15 cellular contexts compared by ENCODE assay signal in genomic region chr1:236155841-236156503, GRCh38. TPM values are rescaled to one million over a fixed set of nuclear protein-coding genes. Genes with fewer than 3 reads are reported as not detected.
A peak's percentile ranks its signal among the peaks of the same experiment; 100 is the strongest.
DNase-seq lines count a peak whose midpoint lies in the region; ATAC-seq, FAIRE-seq and TF ChIP-seq lines count a peak whose summit lies in the region.
"Had no signal": no experiment of that assay in that cellular context is flagged by ENCODE, and none has a peak within 500 bp of the region (broad histone marks: within the 10 kb centered on the region; RNA-seq: fewer than 3 reads in every experiment).

No MANE protein-coding gene starts in this region.

- no peak overlapping the region for H4K8ac ChIP-seq in H1 (ENCODE audit: extremely low read depth, insufficient read depth, low read length)

- H3K27me3 Mint-ChIP-seq in activated naive CD4-positive, alpha-beta T cell treated with anti-CD3 and anti-CD28 coated beads, Interleukin-2, amount 50 U/mL, for 24 hours = no peaks in the 10 kb centered on the region
- H3K27me3 Mint-ChIP-seq in activated naive CD4-positive, alpha-beta T cell treated with anti-CD3 and anti-CD28 coated beads, Interleukin-2, amount 10 ng/mL, durations not matched to agents 7 days and 5 days = peaks cover 4% of the 10 kb centered on the region
- no peaks in the 10 kb centered on the region for H3K27me3 Mint-ChIP-seq in type B pancreatic cell
- H3K27me3 Mint-ChIP-seq: activated CD4-positive, alpha-beta memory T cell treated with anti-CD3 and anti-CD28 coated beads, Interleukin-2, amount 10 ng/mL, durations not matched to agents 7 days and 5 days had no signal

- no peak for TF ChIP-seq RAD21 in H1 (IDR thresholded peaks at IDR 0.05 in 1 of 2, conservative IDR thresholded peaks at IDR 0.05 in 1 of 2; ENCODE audit: low read depth in 2 of 2, low read length in 2 of 2)

- H3K4me3 ChIP-seq in OCI-LY3 (ENCODE audit: low read length) (peak overlapping the region; percentile 58), H1 (ENCODE audit: extremely low read depth in 1 of 4, insufficient read depth in 2 of 4, low read depth in 3 of 4, low read length in 4 of 4) (no peak overlapping the region)

- no peak overlapping the region for H4K91ac ChIP-seq in H1 (replicated peaks; ENCODE audit: insufficient read length, low read length)

- H3K4ac ChIP-seq in H1 (replicated peaks; ENCODE audit: insufficient read length, low read depth, low read length) = no peak overlapping the region

- no peak overlapping the region for H2BK20ac ChIP-seq in H1 (ENCODE audit: low read length)

- H3K27ac ChIP-seq in OCI-LY3 (ENCODE audit: low read length) = peak overlapping the region; percentile 97
- H3K27ac ChIP-seq in H1 (ENCODE audit: low read depth, low read length) = no peak overlapping the region

- no peak overlapping the region for H2BK15ac ChIP-seq in H1 (ENCODE audit: low read length)

- peaks cover 3% of the 10 kb centered on the region for H3K36me3 Mint-ChIP-seq in activated naive CD4-positive, alpha-beta T cell treated with anti-CD3 and anti-CD28 coated beads, Interleukin-2, amount 50 U/mL, for 24 hours
- no peaks in the 10 kb centered on the region for H3K36me3 Mint-ChIP-seq in activated naive CD4-positive, alpha-beta T cell treated with anti-CD3 and anti-CD28 coated beads, Interleukin-2, amount 10 ng/mL, durations not matched to agents 7 days and 5 days
- peaks cover 21% of the 10 kb centered on the region for H3K36me3 Mint-ChIP-seq in type B pancreatic cell

- ATAC-seq in HG03045 (IDR thresholded peaks at IDR 0.05; ENCODE audit: unreplicated experiment) = no peak

- TF ChIP-seq POLR2A in H1 (IDR thresholded peaks at IDR 0.05; ENCODE audit: control extremely low read depth in 1 of 2, low read depth in 2 of 2, low read length in 2 of 2) = no peak

- no peak overlapping the region for H3K14ac ChIP-seq in H1 (ENCODE audit: insufficient read length)

- 91% methylated on average over 15 of the region's 15 CpGs; no CpG with 5 or more reads in 1 of the 2 experiments for WGBS in H1 (ENCODE audit: extremely low coverage in 1 of 2, insufficient coverage in 1 of 2, insufficient read length in 1 of 2, insufficient replicate concordance in 2 of 2, low coverage in 1 of 2, low lambda C conversion rate in 2 of 2, missing lambda C conversion rate in 1 of 2), 2 experiments

- H3K79me2 ChIP-seq in OCI-LY3 (ENCODE audit: low read length) = peaks cover 76% of the 10 kb centered on the region
- H3K79me2 ChIP-seq in H1 (ENCODE audit: control insufficient read depth in 1 of 2, insufficient read depth in 2 of 2, low read length in 2 of 2) = peaks cover 0 to 2% of the 10 kb centered on the region in 2 experiments; a peak in 1 of 4 replicates

- H4K5ac ChIP-seq in H1 (ENCODE audit: insufficient read length, low read depth, low read length) = no peak overlapping the region

- H3K4me2 ChIP-seq in OCI-LY3 (ENCODE audit: low read length) (peak overlapping the region; percentile 82), H1 (ENCODE audit: insufficient read depth in 1 of 2, low read depth in 2 of 2, low read length in 2 of 2) (no peak overlapping the region)

- peak overlapping the region; percentile 52; the same call in 1 of the 2 replicates for H2BK5ac ChIP-seq in H1 (ENCODE audit: low read depth, low read length)

- H3K27me3 ChIP-seq in OCI-LY3 (ENCODE audit: low read depth, low read length) (no peaks in the 10 kb centered on the region), H1 (replicated peaks in 1 of 4; ENCODE audit: control insufficient read depth in 3 of 4, extremely low read depth in 1 of 4, insufficient read depth in 3 of 4, low read length in 3 of 4) (no peaks in the 10 kb centered on the region)

- no peaks in the 10 kb centered on the region for H3K23me2 ChIP-seq in H1 (ENCODE audit: low read depth, low read length)

- no peak for DNase-seq in activated naive CD4-positive, alpha-beta T cell treated with anti-CD3 and anti-CD28 coated beads, Interleukin-2, amount 10 ng/mL, durations not matched to agents 7 days and 5 days
- DNase-seq in H1 (ENCODE audit: low read depth in 1 of 2, low spot score in 2 of 2) (no peak), type B pancreatic cell (ENCODE audit: extremely low spot score, unreplicated experiment) (no peak), NCI-H1092 treated with DMSO at 0.1 percent for 48 hours (lab: John Stamatoyannopoulos, UW) (no peak)
- DNase-seq in stimulated activated naive CD4-positive, alpha-beta T cell treated with Interleukin-2 at 50 U/mL for 16 hours (lab: John Stamatoyannopoulos, UW) = no peak
- DNase-seq: 8988T; effector CD8-positive, alpha-beta T cell; foreskin fibroblast; NCI-H1105; NCI-H2029; NCI-H2227 treated with DMSO at 0.1 percent for 48 hours had no signal

- H3K56ac ChIP-seq in H1 (replicated peaks; ENCODE audit: insufficient read length, low read depth, low read length) = no peak overlapping the region

- no peak for FAIRE-seq in H1 (lab: Jason Lieb, UNC)

- no peak overlapping the region for H2AFZ ChIP-seq in OCI-LY3 (ENCODE audit: low read depth, low read length)
- H2AFZ ChIP-seq in H1 (ENCODE audit: low read length) = no peak overlapping the region

- H2BK12ac ChIP-seq in H1 (ENCODE audit: low read depth, low read length) = no peak overlapping the region

- peak overlapping the region; percentile 46 for H3K27ac Mint-ChIP-seq in activated naive CD4-positive, alpha-beta T cell treated with anti-CD3 and anti-CD28 coated beads, Interleukin-2, amount 50 U/mL, for 24 hours
- H3K27ac Mint-ChIP-seq in activated naive CD4-positive, alpha-beta T cell treated with anti-CD3 and anti-CD28 coated beads, Interleukin-2, amount 10 ng/mL, durations not matched to agents 7 days and 5 days = no peak overlapping the region
- H3K27ac Mint-ChIP-seq in type B pancreatic cell = peak overlapping the region; percentile 37
- H3K27ac Mint-ChIP-seq: activated CD4-positive, alpha-beta memory T cell treated with anti-CD3 and anti-CD28 coated beads, Interleukin-2, amount 10 ng/mL, durations not matched to agents 7 days and 5 days had no signal

- no peak overlapping the region for H3K4me3 Mint-ChIP-seq in activated naive CD4-positive, alpha-beta T cell treated with anti-CD3 and anti-CD28 coated beads, Interleukin-2, amount 50 U/mL, for 24 hours
- no peak overlapping the region for H3K4me3 Mint-ChIP-seq in activated naive CD4-positive, alpha-beta T cell treated with anti-CD3 and anti-CD28 coated beads, Interleukin-2, amount 10 ng/mL, durations not matched to agents 7 days and 5 days
- no peak overlapping the region for H3K4me3 Mint-ChIP-seq in type B pancreatic cell
- H3K4me3 Mint-ChIP-seq: activated CD4-positive, alpha-beta memory T cell treated with anti-CD3 and anti-CD28 coated beads, Interleukin-2, amount 10 ng/mL, durations not matched to agents 7 days and 5 days had no signal

- H3K18ac ChIP-seq in H1 (ENCODE audit: extremely low read depth, low read length) = no peak overlapping the region

- TF ChIP-seq EP300 in H1 (IDR thresholded peaks at IDR 0.05; ENCODE audit: borderline replicate concordance in 1 of 2, low read depth in 2 of 2, low read length in 2 of 2) = no peak

- no peak overlapping the region for H2AK5ac ChIP-seq in H1 (ENCODE audit: low read depth, low read length)

- TF ChIP-seq CTCF in OCI-LY3 (IDR thresholded peaks at IDR 0.05; ENCODE audit: low read depth, low read length) = no peak
- no peak for TF ChIP-seq CTCF in H1 (IDR thresholded peaks at IDR 0.05; ENCODE audit: control extremely low read depth in 1 of 3, insufficient read depth in 1 of 3, low read depth in 1 of 3, low read length in 3 of 3)
- TF ChIP-seq CTCF in type B pancreatic cell (conservative IDR thresholded peaks at IDR 0.05) = no peak

- no peak overlapping the region for H2BK120ac ChIP-seq in H1 (replicated peaks; ENCODE audit: low read depth, low read length)

- CTCF ChIA-PET in activated naive CD4-positive, alpha-beta T cell treated with anti-CD3 and anti-CD28 coated beads, Interleukin-2, amount 10 ng/mL, durations not matched to agents 7 days and 5 days (lab: Charles Lee) = no interaction called here
- CTCF ChIA-PET in H1 (lab: Charles Lee; ENCODE audit: partially characterized antibody) = interaction anchor here (0.8 to 2.1 kb wide), 13 partner anchors 12 to 375 kb away, joined by 3 to 8 read pairs (median 5); no protein-coding TSS in a partner anchor

- no peaks in the 10 kb centered on the region for H3K4me1 Mint-ChIP-seq in activated naive CD4-positive, alpha-beta T cell treated with anti-CD3 and anti-CD28 coated beads, Interleukin-2, amount 50 U/mL, for 24 hours
- no peaks in the 10 kb centered on the region for H3K4me1 Mint-ChIP-seq in activated naive CD4-positive, alpha-beta T cell treated with anti-CD3 and anti-CD28 coated beads, Interleukin-2, amount 10 ng/mL, durations not matched to agents 7 days and 5 days
- peaks cover 29% of the 10 kb centered on the region for H3K4me1 Mint-ChIP-seq in type B pancreatic cell (ENCODE audit: unreplicated experiment)

- POLR2A ChIA-PET in H1 (lab: Charles Lee; ENCODE audit: partially characterized antibody) = interaction anchor here (0.9 to 1.3 kb wide), 2 partner anchors 9 to 15 kb away, joined by 4 read pairs; no protein-coding TSS in a partner anchor

- H3K23ac ChIP-seq in H1 (ENCODE audit: insufficient read length) = no peak overlapping the region

- H3K9ac ChIP-seq in OCI-LY3 (ENCODE audit: low read length) (peak overlapping the region; percentile 68), H1 (replicated peaks in 1 of 4; ENCODE audit: extremely low read depth in 1 of 4, low read depth in 3 of 4, low read length in 3 of 4) (no peak overlapping the region; a peak in 2 of 7 replicates)

- peaks cover 37% of the 10 kb centered on the region for H3K36me3 ChIP-seq in OCI-LY3 (replicated peaks; ENCODE audit: low read depth, low read length)
- no peaks in the 10 kb centered on the region for H3K36me3 ChIP-seq in H1 (ENCODE audit: control insufficient read depth in 2 of 4, insufficient read depth in 4 of 4, low read length in 3 of 4)

- H3K9me3 Mint-ChIP-seq in activated naive CD4-positive, alpha-beta T cell treated with anti-CD3 and anti-CD28 coated beads, Interleukin-2, amount 50 U/mL, for 24 hours = no peaks in the 10 kb centered on the region
- H3K9me3 Mint-ChIP-seq in activated naive CD4-positive, alpha-beta T cell treated with anti-CD3 and anti-CD28 coated beads, Interleukin-2, amount 10 ng/mL, durations not matched to agents 7 days and 5 days = peaks cover 8% of the 10 kb centered on the region
- no peaks in the 10 kb centered on the region for H3K9me3 Mint-ChIP-seq in type B pancreatic cell

- H3K9me3 ChIP-seq in OCI-LY3 (ENCODE audit: insufficient read depth, low read length) (no peaks in the 10 kb centered on the region), H1 (ENCODE audit: insufficient read depth in 2 of 2, low read depth in 1 of 2, low read length in 1 of 2) (peaks cover 2 to 4% of the 10 kb centered on the region in 2 experiments; a peak in 3 of 4 replicates)

- H3K79me1 ChIP-seq in H1 (ENCODE audit: low read depth, low read length) = peaks cover under 1% of the 10 kb centered on the region; the same call in 1 of the 2 replicates

- H4K20me1 ChIP-seq in OCI-LY3 (ENCODE audit: insufficient read depth, low read length) = peaks cover 44% of the 10 kb centered on the region
- H4K20me1 ChIP-seq in H1 (replicated peaks in 1 of 2; ENCODE audit: control insufficient read depth in 1 of 2, insufficient read depth in 2 of 2, low read length in 2 of 2) = peaks cover 0 to 10% of the 10 kb centered on the region in 2 experiments

- H3K4me1 ChIP-seq in OCI-LY3 (ENCODE audit: low read length) = peaks cover 74% of the 10 kb centered on the region
- H3K4me1 ChIP-seq in H1 (replicated peaks in 1 of 4; ENCODE audit: control insufficient read depth in 3 of 4, insufficient read depth in 4 of 4, low read length in 3 of 4) = peaks cover 0 to 4% (median 2%) of the 10 kb centered on the region in 4 experiments; a peak in 1 of 7 replicates

RNA-seq across cellular contexts. Expression of gene GPR137B, which starts 13.6 kb away (rescaled TPM):
- total RNA-seq in H1 (2021; fragmentation: NEBNext Ultra II Directional; extraction: Animal tissue kit (Norgen Biotek cat#: 25700)) = 7.4 and 7.7 TPM in 2 replicates
- 6.4 and 6.9 TPM in 2 replicates for polyA plus RNA-seq in H1 (2011; rRNA removed)
- polyA plus RNA-seq in H1 (2011; cell fraction: cytosol; rRNA removed) = 3.8 TPM
- polyA plus RNA-seq in H1 (2011; cell fraction: nucleus; rRNA removed) = 17.5 TPM
- 4.8 to 6.8 TPM (median 6.4 TPM) in 4 replicates for polyA plus RNA-seq in H1 (2012, experiment 1 of 2)
- 2.7 TPM for polyA plus RNA-seq in H1 (2012, experiment 2 of 2)
- polyA plus RNA-seq in H1 (2013, experiment 1 of 2) = 7.5 TPM
- polyA plus RNA-seq in H1 (2013, experiment 2 of 2) = 8.2 TPM
- polyA minus RNA-seq in H1 (2011; rRNA and poly(A)+ RNA removed) = 6.5 and 7.5 TPM in 2 replicates
- polyA minus RNA-seq in H1 (2011; cell fraction: cytosol; rRNA and poly(A)+ RNA removed) = 2.5 TPM
- 16.5 TPM for polyA minus RNA-seq in H1 (2011; cell fraction: nucleus; rRNA and poly(A)+ RNA removed)
- 16.0 and 24.6 TPM in 2 replicates for total RNA-seq in type B pancreatic cell (ENCODE audit: low replicate concordance)
